In the genomic region with DNA sequence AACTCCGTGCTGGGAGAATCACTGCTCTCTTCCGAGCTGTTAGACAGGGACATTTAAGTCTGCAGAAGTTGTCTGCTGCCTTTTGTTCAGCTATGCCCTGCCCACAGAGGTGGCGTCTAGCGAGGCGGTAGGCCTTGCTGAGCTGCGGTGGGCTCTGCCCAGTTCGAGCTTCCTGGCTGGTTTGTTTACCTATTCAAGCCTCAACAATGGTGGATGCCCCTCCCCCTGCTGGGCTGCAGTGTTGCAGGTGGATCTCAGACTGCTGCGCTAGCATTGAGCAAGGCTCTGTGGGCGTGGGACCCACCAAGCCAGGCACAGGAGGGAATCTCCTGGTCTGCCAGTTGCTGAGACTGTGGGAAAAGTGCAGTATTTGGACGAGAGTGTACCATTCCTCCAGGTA, we compare ENCODE assay signal across 17 cellular contexts. TPM values are rescaled to one million over a fixed set of nuclear protein-coding genes. Genes with fewer than 3 reads are reported as not detected.
A peak's percentile ranks its signal among the peaks of the same experiment; 100 is the strongest.
DNase-seq lines count a peak whose midpoint lies in the region; TF ChIP-seq lines count a peak whose summit lies in the region.
"Had no signal": no experiment of that assay in that cellular context is flagged by ENCODE, and none has a peak within 500 bp of the region (broad histone marks: within the 10 kb centered on the region; RNA-seq: fewer than 3 reads in every experiment).

No MANE protein-coding gene starts in this region.

- H3K9me3 Mint-ChIP-seq in H9 = peaks cover 20 to 28% of the 10 kb centered on the region in 2 experiments; a peak in 4 of 5 replicates

- no peak overlapping the region for H2AFZ ChIP-seq in H9 (ENCODE audit: low read length)

- no peak overlapping the region for H4K91ac ChIP-seq in H9 (ENCODE audit: insufficient read length, low read depth, low read length)

- H3K9me3 ChIP-seq in H9 (ENCODE audit: control insufficient read depth, low read depth, low read length) = no peaks in the 10 kb centered on the region

- no peak overlapping the region for H2BK120ac ChIP-seq in H9 (ENCODE audit: low read depth, low read length, poor library complexity, severe bottlenecking)

- no peak overlapping the region for H3K4me3 Mint-ChIP-seq in H9
- H3K4me3 Mint-ChIP-seq: B cell; CD14-positive monocyte; IgD-negative memory B cell; T-helper 1 cell treated with Interleukin-12 subunit alpha and Interleukin-12 subunit beta and Interleukin-4 antibody, amounts not matched to agents 30 μg/mL and 1 μg/mL, for 36 hours had no signal

- no peak overlapping the region for H3K14ac ChIP-seq in H9 (ENCODE audit: insufficient read depth, low read length)

- no peaks in the 10 kb centered on the region for H4K20me1 ChIP-seq in H9 (ENCODE audit: control insufficient read depth, insufficient read depth, insufficient read length)

- H3K23ac ChIP-seq in H9 (ENCODE audit: insufficient read length, low read depth, low read length) = no peak overlapping the region

- H3K4ac ChIP-seq in H9 (ENCODE audit: low read depth, low read length) = no peak overlapping the region

- no peaks in the 10 kb centered on the region for H3K27me3 ChIP-seq in H9 (ENCODE audit: insufficient read depth, low read length)
- no peaks in the 10 kb centered on the region for H3K27me3 ChIP-seq in H7 (ENCODE audit: control insufficient read depth, insufficient read depth, low read length)

- H2BK15ac ChIP-seq in H9 (ENCODE audit: low read depth, low read length) = no peak overlapping the region

- no peaks in the 10 kb centered on the region for H3K4me1 ChIP-seq in H9 (ENCODE audit: insufficient read depth, low read length)
- H3K4me1 ChIP-seq: A549 had no signal

- H3K36me3 ChIP-seq in H7 (replicated peaks; ENCODE audit: control insufficient read depth, insufficient read depth, low read length) = no peaks in the 10 kb centered on the region

- H3K9ac ChIP-seq in H9 (ENCODE audit: extremely low read depth, insufficient read length, low read length) = no peak overlapping the region

- H3K4me1 Mint-ChIP-seq in H9 = peaks cover 13 to 21% of the 10 kb centered on the region in 2 experiments
- H3K4me1 Mint-ChIP-seq: B cell, CD14-positive monocyte had no signal

- DNase-seq in COR-L47 (lab: John Stamatoyannopoulos, UW) (peak; percentile 47), H9 (peak; percentile 76), NCI-H69 (lab: John Stamatoyannopoulos, UW) (peak; percentile 34), islet precursor cell (peak; percentile 50), DMS 273 (lab: John Stamatoyannopoulos, UW; ENCODE audit: unreplicated experiment) (no peak), dedifferentiated amniotic fluid mesenchymal stem cell (ENCODE audit: extremely low spot score) (no peak), H7 (no peak)
- DNase-seq: DND-41, NCI-H1105, NCI-H1694, NCI-H2081, NCI-H524 had no signal

- H3K79me2 ChIP-seq in H9 (ENCODE audit: insufficient read depth, low read length) = no peaks in the 10 kb centered on the region

- no peaks in the 10 kb centered on the region; the same call in 1 of the 2 replicates for H3K27me3 Mint-ChIP-seq in H9 (ENCODE audit: low read depth)

- H2BK20ac ChIP-seq in H9 (ENCODE audit: low read depth, low read length, poor library complexity, severe bottlenecking) = no peak overlapping the region

- H3T11ph ChIP-seq in H9 (ENCODE audit: low read length) = no peak overlapping the region

- no peak overlapping the region for H4K8ac ChIP-seq in H9 (replicated peaks; ENCODE audit: insufficient read length, low read depth, low read length)

- H2AK5ac ChIP-seq in H9 (ENCODE audit: insufficient read length, low read length) = no peak overlapping the region

- H3K27ac ChIP-seq in H9 (ENCODE audit: insufficient read length, low read depth, low read length) = no peak overlapping the region
- H3K27ac ChIP-seq: A549 had no signal

- H3K23me2 ChIP-seq in H9 (ENCODE audit: insufficient read length, low read depth, low read length, poor library complexity, severe bottlenecking) = no peaks in the 10 kb centered on the region

- H3K79me1 ChIP-seq in H9 (ENCODE audit: insufficient read depth, low read depth, low read length, poor library complexity, severe bottlenecking) = no peaks in the 10 kb centered on the region

- no peak overlapping the region for H3K56ac ChIP-seq in H9 (ENCODE audit: insufficient read length, low read depth, low read length)

- H4K5ac ChIP-seq in H9 (ENCODE audit: insufficient read length, low read depth, low read length) = no peak overlapping the region

- no peak for TF ChIP-seq CTCF in H9 (conservative IDR thresholded peaks at IDR 0.05)

- no peak overlapping the region; a peak in 1 of 7 replicates for H3K27ac Mint-ChIP-seq in H9
- H3K27ac Mint-ChIP-seq: B cell; CD14-positive monocyte; IgD-negative memory B cell; T-helper 1 cell treated with Interleukin-12 subunit alpha and Interleukin-12 subunit beta and Interleukin-4 antibody, amounts not matched to agents 30 μg/mL and 1 μg/mL, for 36 hours had no signal

- peaks cover 10 to 26% (median 14%) of the 10 kb centered on the region in 3 experiments for H3K36me3 Mint-ChIP-seq in H9 (ENCODE audit: insufficient read depth in 1 of 3, low read depth in 3 of 3)
- H3K36me3 Mint-ChIP-seq: CD14-positive monocyte had no signal

- WGBS in H9 (ENCODE audit: extremely low coverage, insufficient read length, low lambda C conversion rate) = no CpG with 5 or more reads among the region's 10 CpGs

- no peak overlapping the region for H3K4me3 ChIP-seq in H7 (ENCODE audit: insufficient read depth, low read depth, low read length)
- H3K4me3 ChIP-seq: A549 had no signal

- no peak overlapping the region for H3K18ac ChIP-seq in H9 (ENCODE audit: insufficient read length, low read depth, low read length)

- no peak overlapping the region for H3K4me2 ChIP-seq in H9 (ENCODE audit: insufficient read depth, insufficient read length, low read length)
- H3K4me2 ChIP-seq: A549 had no signal

- H2BK5ac ChIP-seq in H9 (ENCODE audit: insufficient read length, low read length) = no peak overlapping the region

- H2BK12ac ChIP-seq in H9 (ENCODE audit: insufficient read length, low read depth, low read length) = no peak overlapping the region

RNA-seq across cellular contexts. Expression of gene GPR137C, which starts 43.7 kb away (rescaled TPM):
- total RNA-seq in H9 (2021) = 4.2 and 4.3 TPM in 2 replicates
- total RNA-seq in H7 (2014; rRNA removed; shearing (Covaris generic)) = 0.69 and 2.3 TPM in 2 replicates

RNA-seq across cellular contexts. Expression of gene TXNDC16, which starts 44.0 kb away (rescaled TPM):
- 11.7 and 13.2 TPM in 2 replicates for total RNA-seq in H9 (2021)
- 8.1 and 10.8 TPM in 2 replicates for total RNA-seq in H7 (2014; rRNA removed; shearing (Covaris generic))

Comparison
In these comparisons a context has a peak if more than half of its experiments do, and no peak if none do; other contexts are left out.
1. DNase-seq: peak in COR-L47 (single experiment), H9 (single experiment), NCI-H69 (single experiment) and islet precursor cell (single experiment); none in DMS 273 (single experiment), dedifferentiated amniotic fluid mesenchymal stem cell (single experiment) and H7 (single experiment).